ENCODE assay signal across 1 cellular context in the genomic region with DNA sequence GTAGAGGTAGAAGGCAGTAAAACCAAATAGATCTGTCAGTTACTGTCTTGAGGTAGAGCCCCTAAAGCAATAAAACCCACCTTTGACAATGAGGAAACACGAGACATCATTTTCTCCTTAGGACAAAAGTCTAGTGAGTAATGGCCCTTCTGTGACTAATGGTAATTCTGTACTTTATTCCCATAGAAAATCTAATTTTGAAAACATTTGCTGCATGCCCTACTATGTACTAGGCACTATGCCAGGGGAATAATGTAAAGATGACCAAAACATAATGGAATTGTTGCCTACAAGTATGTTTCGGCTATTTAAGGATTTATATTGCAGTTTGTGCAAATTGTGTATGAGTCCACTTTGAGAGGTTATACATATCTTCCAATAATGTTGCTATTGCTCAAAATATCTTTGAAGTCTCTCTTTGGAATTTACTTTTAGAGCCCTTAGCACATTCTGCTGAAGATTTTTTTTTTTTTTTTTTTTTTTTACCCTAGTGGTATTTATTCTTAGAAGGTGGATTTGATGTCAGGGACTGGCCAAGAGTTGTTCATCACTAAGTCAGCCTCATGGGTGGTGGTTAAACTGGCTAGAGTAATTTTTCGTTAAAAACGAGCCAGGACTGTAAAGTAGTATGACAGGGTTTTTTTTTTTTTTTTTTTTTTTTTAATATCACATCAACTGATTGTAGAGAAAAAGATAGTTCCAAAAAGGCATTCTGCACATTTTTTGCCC.
TF ChIP-seq lines count a peak whose summit lies in the region.

No MANE protein-coding gene starts in this region.

TF ChIP-seq in SK-N-SH, 30 proteins besides CTCF, POLR2A, EP300 and RAD21 (continued from another document):
- TF ChIP-seq RXRA (IDR thresholded peaks at IDR 0.05; ENCODE audit: borderline replicate concordance, low read depth) (no peak), GATA2 (CRISPR knock-in tag; IDR thresholded peaks at IDR 0.05) (no peak), TEAD4 (IDR thresholded peaks at IDR 0.05; ENCODE audit: borderline replicate concordance, insufficient read depth) (no peak), JUND (IDR thresholded peaks at IDR 0.05) (peak; percentile 13; the same call in 1 of the 2 replicates), NFIC (IDR thresholded peaks at IDR 0.05; ENCODE audit: borderline replicate concordance) (peak; percentile 63; the same call in 1 of the 2 replicates), CHD2 (IDR thresholded peaks at IDR 0.05; ENCODE audit: low read length, partially characterized antibody) (no peak), FOSL2 (IDR thresholded peaks at IDR 0.05; ENCODE audit: borderline replicate concordance, low read depth) (peak; percentile 35; the same call in 1 of the 2 replicates), TCF12 (IDR thresholded peaks at IDR 0.05) (peak; percentile 4; the same call in 1 of the 2 replicates)
- TF ChIP-seq, protein P1, sequence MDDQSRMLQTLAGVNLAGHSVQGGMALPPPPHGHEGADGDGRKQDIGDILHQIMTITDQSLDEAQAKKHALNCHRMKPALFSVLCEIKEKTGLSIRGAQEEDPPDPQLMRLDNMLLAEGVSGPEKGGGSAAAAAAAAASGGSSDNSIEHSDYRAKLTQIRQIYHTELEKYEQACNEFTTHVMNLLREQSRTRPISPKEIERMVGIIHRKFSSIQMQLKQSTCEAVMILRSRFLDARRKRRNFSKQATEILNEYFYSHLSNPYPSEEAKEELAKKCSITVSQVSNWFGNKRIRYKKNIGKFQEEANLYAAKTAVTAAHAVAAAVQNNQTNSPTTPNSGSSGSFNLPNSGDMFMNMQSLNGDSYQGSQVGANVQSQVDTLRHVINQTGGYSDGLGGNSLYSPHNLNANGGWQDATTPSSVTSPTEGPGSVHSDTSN (IDR thresholded peaks at IDR 0.05), result peak; percentile 14; the same call in 1 of the 2 replicates
- TF ChIP-seq, protein P2, sequence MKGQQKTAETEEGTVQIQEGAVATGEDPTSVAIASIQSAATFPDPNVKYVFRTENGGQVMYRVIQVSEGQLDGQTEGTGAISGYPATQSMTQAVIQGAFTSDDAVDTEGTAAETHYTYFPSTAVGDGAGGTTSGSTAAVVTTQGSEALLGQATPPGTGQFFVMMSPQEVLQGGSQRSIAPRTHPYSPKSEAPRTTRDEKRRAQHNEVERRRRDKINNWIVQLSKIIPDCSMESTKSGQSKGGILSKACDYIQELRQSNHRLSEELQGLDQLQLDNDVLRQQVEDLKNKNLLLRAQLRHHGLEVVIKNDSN (IDR thresholded peaks at IDR 0.05; ENCODE audit: borderline replicate concordance, low read depth), result no peak
- TF ChIP-seq, protein P3, sequence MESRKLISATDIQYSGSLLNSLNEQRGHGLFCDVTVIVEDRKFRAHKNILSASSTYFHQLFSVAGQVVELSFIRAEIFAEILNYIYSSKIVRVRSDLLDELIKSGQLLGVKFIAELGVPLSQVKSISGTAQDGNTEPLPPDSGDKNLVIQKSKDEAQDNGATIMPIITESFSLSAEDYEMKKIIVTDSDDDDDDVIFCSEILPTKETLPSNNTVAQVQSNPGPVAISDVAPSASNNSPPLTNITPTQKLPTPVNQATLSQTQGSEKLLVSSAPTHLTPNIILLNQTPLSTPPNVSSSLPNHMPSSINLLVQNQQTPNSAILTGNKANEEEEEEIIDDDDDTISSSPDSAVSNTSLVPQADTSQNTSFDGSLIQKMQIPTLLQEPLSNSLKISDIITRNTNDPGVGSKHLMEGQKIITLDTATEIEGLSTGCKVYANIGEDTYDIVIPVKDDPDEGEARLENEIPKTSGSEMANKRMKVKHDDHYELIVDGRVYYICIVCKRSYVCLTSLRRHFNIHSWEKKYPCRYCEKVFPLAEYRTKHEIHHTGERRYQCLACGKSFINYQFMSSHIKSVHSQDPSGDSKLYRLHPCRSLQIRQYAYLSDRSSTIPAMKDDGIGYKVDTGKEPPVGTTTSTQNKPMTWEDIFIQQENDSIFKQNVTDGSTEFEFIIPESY (IDR thresholded peaks at IDR 0.05; ENCODE audit: borderline replicate concordance, low read depth), result no peak
